ENCODE assay signal across 13 cellular contexts in genomic region chr2:237724811-237725478, GRCh38.
A peak's percentile ranks its signal among the peaks of the same experiment; 100 is the strongest.
DNase-seq lines count a peak whose midpoint lies in the region; ATAC-seq, FAIRE-seq and TF ChIP-seq lines count a peak whose summit lies in the region.
"Had no signal": no experiment of that assay in that cellular context is flagged by ENCODE, and none has a peak within 500 bp of the region (broad histone marks: within the 10 kb centered on the region; RNA-seq: fewer than 3 reads in every experiment).

No MANE protein-coding gene starts in this region.

- no peak for ATAC-seq in naive thymus-derived CD8-positive, alpha-beta T cell
- no peak for ATAC-seq in HG02763 (IDR thresholded peaks at IDR 0.05; ENCODE audit: unreplicated experiment)

- no peak overlapping the region for H3K9ac ChIP-seq in astrocyte (ENCODE audit: low read length)

- peaks cover 36% of the 10 kb centered on the region for H3K4me1 ChIP-seq in astrocyte (ENCODE audit: insufficient read depth, low read length)

- peaks cover 17% of the 10 kb centered on the region for H3K36me3 Mint-ChIP-seq in astrocyte (ENCODE audit: low read depth, unreplicated experiment)
- H3K36me3 Mint-ChIP-seq in naive thymus-derived CD8-positive, alpha-beta T cell, result peaks cover 0 to 51% (median 2%) of the 10 kb centered on the region in 3 donors
- peaks cover 18% of the 10 kb centered on the region for H3K36me3 Mint-ChIP-seq in activated CD4-positive, alpha-beta memory T cell treated with anti-CD3 and anti-CD28 coated beads for 36 hours

- CTCF ChIA-PET in activated CD4-positive, alpha-beta memory T cell treated with anti-CD3 and anti-CD28 coated beads for 36 hours (lab: Charles Lee), result interaction anchor here (1.4 kb wide), 1 partner anchor 52 kb away, joined by 7 read pairs; no protein-coding TSS in a partner anchor

- no peak overlapping the region for H3K27ac ChIP-seq in astrocyte (ENCODE audit: low read depth, low read length)
- H3K27ac ChIP-seq: lower lobe of right lung had no signal

- H3K4me1 Mint-ChIP-seq in astrocyte (ENCODE audit: low read depth, unreplicated experiment), result peaks cover 48% of the 10 kb centered on the region
- H3K4me1 Mint-ChIP-seq in naive thymus-derived CD8-positive, alpha-beta T cell, result peaks cover 27 to 72% (median 54%) of the 10 kb centered on the region in 4 donors
- peaks cover 74% of the 10 kb centered on the region for H3K4me1 Mint-ChIP-seq in activated CD4-positive, alpha-beta memory T cell treated with anti-CD3 and anti-CD28 coated beads for 36 hours (ENCODE audit: low read depth)

- no peaks in the 10 kb centered on the region for H3K27me3 Mint-ChIP-seq in astrocyte (ENCODE audit: low read depth, unreplicated experiment)
- no peaks in the 10 kb centered on the region for H3K27me3 Mint-ChIP-seq in naive thymus-derived CD8-positive, alpha-beta T cell
- H3K27me3 Mint-ChIP-seq in activated CD4-positive, alpha-beta memory T cell treated with anti-CD3 and anti-CD28 coated beads for 36 hours, result no peaks in the 10 kb centered on the region

- H2AFZ ChIP-seq in astrocyte (ENCODE audit: low read depth, low read length), result no peak overlapping the region

- no peak overlapping the region for H3K4me2 ChIP-seq in astrocyte (ENCODE audit: low read length)

- peaks cover 22% of the 10 kb centered on the region for H4K20me1 ChIP-seq in astrocyte (ENCODE audit: insufficient read depth, low read length)

- POLR2A ChIA-PET in naive thymus-derived CD8-positive, alpha-beta T cell (lab: Charles Lee), result no interaction called here
- POLR2A ChIA-PET in activated CD4-positive, alpha-beta memory T cell treated with anti-CD3 and anti-CD28 coated beads for 36 hours (lab: Charles Lee), result interaction anchor here (0.8 kb wide), 1 partner anchor 32 kb away, joined by 3 read pairs; no protein-coding TSS in a partner anchor

- H3K36me3 ChIP-seq in astrocyte (ENCODE audit: insufficient read depth, low read length), result peaks cover 11% of the 10 kb centered on the region

- DNase-seq in DMS153 (lab: John Stamatoyannopoulos, UW) (peak; percentile 89), NCI-H2029 treated with DMSO at 0.1 percent for 48 hours (lab: John Stamatoyannopoulos, UW) (peak; percentile 84), astrocyte (ENCODE audit: low read depth) (no peak), UCSD-AML1 (lab: John Stamatoyannopoulos, UW; ENCODE audit: unreplicated experiment) (no peak)
- DNase-seq in naive thymus-derived CD8-positive, alpha-beta T cell, result no peak
- DNase-seq in activated CD4-positive, alpha-beta memory T cell treated with anti-CD3 and anti-CD28 coated beads for 36 hours, result no peak
- DNase-seq in stimulated activated CD4-positive, alpha-beta T cell treated with anti-CD3 and anti-CD28 coated beads, Interleukin-15, amount 100 ng/mL, for 24 hours, result no peak
- DNase-seq: lower lobe of right lung; NCI-H526 treated with DMSO at 0.1 percent for 48 hours; stimulated activated CD8-positive, alpha-beta memory T cell treated with anti-CD3 and anti-CD28 coated beads, Interleukin-4, amount 100 ng/mL, for 48 hours had no signal

- H3K27me3 ChIP-seq in astrocyte (ENCODE audit: insufficient read depth, low read length), result no peaks in the 10 kb centered on the region

- FAIRE-seq in astrocyte (lab: Jason Lieb, UNC), result no peak
- FAIRE-seq: bronchial epithelial cell, GM18507 had no signal

- H3K4me3 Mint-ChIP-seq in astrocyte (ENCODE audit: unreplicated experiment), result no peak overlapping the region
- no peak overlapping the region for H3K4me3 Mint-ChIP-seq in naive thymus-derived CD8-positive, alpha-beta T cell
- no peak overlapping the region for H3K4me3 Mint-ChIP-seq in activated CD4-positive, alpha-beta memory T cell treated with anti-CD3 and anti-CD28 coated beads for 36 hours

- H3K9me3 ChIP-seq in astrocyte (ENCODE audit: insufficient read depth, low read depth, low read length), result no peaks in the 10 kb centered on the region
- H3K9me3 ChIP-seq: lower lobe of right lung had no signal

- intact Hi-C loops in activated CD4-positive, alpha-beta memory T cell treated with anti-CD3 and anti-CD28 coated beads for 36 hours (cut with micrococcal nuclease), result no loop called here

- no peaks in the 10 kb centered on the region for H3K9me3 Mint-ChIP-seq in astrocyte (ENCODE audit: unreplicated experiment)
- no peaks in the 10 kb centered on the region for H3K9me3 Mint-ChIP-seq in naive thymus-derived CD8-positive, alpha-beta T cell
- H3K9me3 Mint-ChIP-seq in activated CD4-positive, alpha-beta memory T cell treated with anti-CD3 and anti-CD28 coated beads for 36 hours, result no peaks in the 10 kb centered on the region

- H3K4me3 ChIP-seq in astrocyte (ENCODE audit: insufficient read depth, low read depth, low read length), result no peak overlapping the region
- H3K4me3 ChIP-seq: lower lobe of right lung had no signal

- TF ChIP-seq CTCF in astrocyte (IDR thresholded peaks at IDR 0.05; ENCODE audit: insufficient read depth, low read depth, low read length), result no peak

- H3K79me2 ChIP-seq in astrocyte (ENCODE audit: insufficient read depth, low read length), result peaks cover 82% of the 10 kb centered on the region

- peak overlapping the region; percentile 38 for H3K27ac Mint-ChIP-seq in astrocyte (ENCODE audit: unreplicated experiment)
- H3K27ac Mint-ChIP-seq in naive thymus-derived CD8-positive, alpha-beta T cell, result peak overlapping the region in 8 of 10 donors; percentile 3 to 82 (median 62)
- no peak overlapping the region for H3K27ac Mint-ChIP-seq in activated CD4-positive, alpha-beta memory T cell treated with anti-CD3 and anti-CD28 coated beads for 36 hours

Comparison
In these comparisons a context has a peak if more than half of its experiments do, and no peak if none do; other contexts are left out.
1. DNase-seq: peak in DMS153 (single experiment) and NCI-H2029 treated with DMSO at 0.1 percent for 48 hours (single experiment); none in astrocyte (single experiment), naive thymus-derived CD8-positive, alpha-beta T cell (0 of 10), activated CD4-positive, alpha-beta memory T cell treated with anti-CD3 and anti-CD28 coated beads for 36 hours (single experiment), UCSD-AML1 (single experiment) and stimulated activated CD4-positive, alpha-beta T cell treated with anti-CD3 and anti-CD28 coated beads, Interleukin-15, amount 100 ng/mL, for 24 hours (single experiment).